ENCODE assay signal across 16 cellular contexts in genomic region chr14:95058491-95058890, GRCh38.
"Had no signal": no experiment of that assay in that cellular context is flagged by ENCODE, and none has a peak within 500 bp of the region (broad histone marks: within the 10 kb centered on the region; RNA-seq: fewer than 3 reads in every experiment).

No MANE protein-coding gene starts in this region.

- H3K9me3 ChIP-seq: colonic mucosa, esophagus muscularis mucosa, ovary, tibial nerve, vagina had no signal

- H3K4me3 Mint-ChIP-seq: activated naive CD8-positive, alpha-beta T cell; activated T-helper 1 cell treated with anti-CD3 and anti-CD28 coated beads, Interleukin-12 subunit alpha, Interleukin-12 subunit beta, Interleukin-2, Interleukin-4 antibody, amounts not matched to agents 30 ng/mL and 10 ng/mL and 1 ng/mL, durations not matched to agents 14 hours and 24 hours and 36 hours; brain; mesothelial cell of epicardium; T-cell had no signal

- ATAC-seq: T-cell had no signal

- H3K36me3 ChIP-seq: colonic mucosa, esophagus muscularis mucosa, ovary, tibial nerve, vagina had no signal

- H3K36me3 Mint-ChIP-seq: activated naive CD8-positive, alpha-beta T cell; brain; mesothelial cell of epicardium; T-cell had no signal

- H3K27ac Mint-ChIP-seq: activated naive CD8-positive, alpha-beta T cell; activated T-helper 1 cell treated with anti-CD3 and anti-CD28 coated beads, Interleukin-12 subunit alpha, Interleukin-12 subunit beta, Interleukin-2, Interleukin-4 antibody, amounts not matched to agents 30 ng/mL and 10 ng/mL and 1 ng/mL, durations not matched to agents 14 hours and 24 hours and 36 hours; mesothelial cell of epicardium; T-cell had no signal

- H3K9me3 Mint-ChIP-seq: activated T-helper 1 cell treated with anti-CD3 and anti-CD28 coated beads, Interleukin-12 subunit alpha, Interleukin-12 subunit beta, Interleukin-2, Interleukin-4 antibody, amounts not matched to agents 30 ng/mL and 10 ng/mL and 1 ng/mL, durations not matched to agents 14 hours and 24 hours and 36 hours; T-cell had no signal

- DNase-seq: activated CD4-positive, alpha-beta T cell treated with anti-CD3 and anti-CD28 coated beads, Interleukin-2, amount 50 U/mL, for 48 hours; activated CD4-positive, CD25-positive, alpha-beta regulatory T cell treated with anti-CD3 and anti-CD28 coated beads, Interleukin-2, amount 50 U/mL, for 72 hours; central memory CD4-positive, alpha-beta T cell; colonic mucosa; ovary; stimulated activated CD4-positive, alpha-beta T cell treated with anti-CD3 and anti-CD28 coated beads, Interleukin-1b, Interleukin-23, amount 100 ng/mL, for 48 hours; T-cell; T1000 had no signal

- H3K27ac ChIP-seq: colonic mucosa, esophagus muscularis mucosa, hepatocyte, ovary, tibial nerve, vagina had no signal

- H3K27me3 Mint-ChIP-seq: activated naive CD8-positive, alpha-beta T cell; T-cell had no signal
